Comparison of ENCODE assay signal across 11 cellular contexts in the genomic region with DNA sequence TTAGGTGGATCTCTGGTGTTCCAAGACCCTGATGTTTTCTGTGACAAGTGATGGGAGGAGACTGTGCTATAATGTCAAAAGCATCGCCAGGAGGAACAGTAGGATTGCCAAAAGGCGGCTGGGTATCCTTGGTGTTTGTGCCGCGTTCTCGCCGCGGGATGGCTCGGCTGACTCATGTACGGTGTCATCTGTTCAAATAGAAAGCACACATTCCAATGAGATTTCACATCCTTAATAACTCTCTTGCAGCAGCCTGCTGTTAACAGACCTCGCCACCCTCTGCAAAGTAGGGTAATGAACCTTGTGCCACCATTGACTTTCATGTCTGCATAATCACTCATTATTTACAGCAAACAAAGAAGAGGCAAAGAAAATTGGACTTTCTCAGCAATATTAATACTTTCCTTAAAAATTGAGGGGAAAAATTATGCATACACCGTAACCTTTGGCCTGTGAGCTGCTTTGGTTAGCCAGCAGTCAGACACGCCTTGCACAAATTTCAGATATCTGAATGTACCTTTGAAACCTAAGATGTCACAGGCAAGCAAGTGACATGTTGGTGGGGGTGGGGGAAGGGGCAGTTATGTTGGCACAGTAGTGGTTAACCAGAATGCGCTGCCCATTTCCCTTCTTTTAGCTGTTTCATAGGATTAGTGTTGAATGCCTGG.
DNase-seq lines count a peak whose midpoint lies in the region; ATAC-seq and TF ChIP-seq lines count a peak whose summit lies in the region.
"Had no signal": no experiment of that assay in that cellular context is flagged by ENCODE, and none has a peak within 500 bp of the region (broad histone marks: within the 10 kb centered on the region; RNA-seq: fewer than 3 reads in every experiment).

No MANE protein-coding gene starts in this region.

- peak; percentile 38 for DNase-seq in left cardiac atrium
- DNase-seq in Right ventricle myocardium inferior (ENCODE audit: missing footprints) = no peak
- peak; percentile 44 to 51 for DNase-seq in PC-9
- no peak for DNase-seq in epithelial cell of proximal tubule (ENCODE audit: low read depth)
- peak; percentile 1 for DNase-seq in smooth muscle cell (lab: John Stamatoyannopoulos, UW; ENCODE audit: unreplicated experiment)
- no peak for DNase-seq in stimulated activated CD4-positive, alpha-beta T cell treated with anti-CD3 and anti-CD28 coated beads, Interleukin-2, amount 100 ng/mL, for 48 hours
- no peak for DNase-seq in effector memory CD8-positive, alpha-beta T cell
- DNase-seq: activated CD4-positive, alpha-beta T cell treated with anti-CD3 and anti-CD28 coated beads, Interleukin-2, amount 10 ng/mL, durations not matched to agents 7 days and 5 days; adrenal gland had no signal

- no peaks in the 10 kb centered on the region for H3K27me3 ChIP-seq in PC-9 (ENCODE audit: insufficient read depth, low read depth)
- H3K27me3 ChIP-seq in smooth muscle cell (ENCODE audit: low read depth) = no peaks in the 10 kb centered on the region
- H3K27me3 ChIP-seq: adrenal gland had no signal

- H3K4me3 ChIP-seq in PC-9 = no peak overlapping the region
- no peak overlapping the region for H3K4me3 ChIP-seq in epithelial cell of proximal tubule (ENCODE audit: low read depth, low read length)
- H3K4me3 ChIP-seq in smooth muscle cell = no peak overlapping the region
- H3K4me3 ChIP-seq: adrenal gland had no signal

- H3K4me1 Mint-ChIP-seq in effector memory CD8-positive, alpha-beta T cell (ENCODE audit: low read depth in 2 of 2) = no peaks in the 10 kb centered on the region
- H3K4me1 Mint-ChIP-seq: activated CD4-positive, alpha-beta T cell treated with anti-CD3 and anti-CD28 coated beads, Interleukin-2, amount 10 ng/mL, durations not matched to agents 7 days and 5 days; B cell had no signal

- H3K27ac Mint-ChIP-seq in effector memory CD8-positive, alpha-beta T cell = no peak overlapping the region
- H3K27ac Mint-ChIP-seq: activated CD4-positive, alpha-beta T cell treated with anti-CD3 and anti-CD28 coated beads, Interleukin-2, amount 10 ng/mL, durations not matched to agents 7 days and 5 days; B cell had no signal

- H2AFZ ChIP-seq in PC-9 (no peak overlapping the region), smooth muscle cell (ENCODE audit: low read depth) (no peak overlapping the region)

- 30% methylated on average over 13 of the region's 13 CpGs for WGBS in smooth muscle cell (ENCODE audit: low lambda C conversion rate)

- H3K79me2 ChIP-seq in PC-9 (ENCODE audit: low read depth) = peaks cover 34% of the 10 kb centered on the region
- no peaks in the 10 kb centered on the region for H3K79me2 ChIP-seq in smooth muscle cell (ENCODE audit: low read depth)

- intact Hi-C loops in left cardiac atrium (cut with DNase I) = loop anchor here in 1 of 2 donors (5.0 to 10.0 kb wide), 2 partner anchors 193 to 291 kb away; partner anchors contain the start of gene EFNA5
- intact Hi-C loops in Right ventricle myocardium inferior (cut with DNase I) = no loop called here
- intact Hi-C loops in PC-9 (cut with micrococcal nuclease; ENCODE audit: unreplicated experiment) = no loop called here

- H3K4me1 ChIP-seq in PC-9 (replicated peaks; ENCODE audit: insufficient read depth) = peaks cover 33% of the 10 kb centered on the region
- H3K4me1 ChIP-seq in smooth muscle cell (ENCODE audit: low read depth) = no peaks in the 10 kb centered on the region
- H3K4me1 ChIP-seq: adrenal gland had no signal

- H3K9ac ChIP-seq in smooth muscle cell (ENCODE audit: low read depth) = no peak overlapping the region

- H3K9me3 ChIP-seq in PC-9 (ENCODE audit: insufficient read depth, low read depth) (no peaks in the 10 kb centered on the region), smooth muscle cell (replicated peaks; ENCODE audit: low read depth) (no peaks in the 10 kb centered on the region)
- H3K9me3 ChIP-seq: adrenal gland had no signal

- TF ChIP-seq CTCF in PC-9 (conservative IDR thresholded peaks at IDR 0.05) (no peak), epithelial cell of proximal tubule (conservative IDR thresholded peaks at IDR 0.05; ENCODE audit: low read depth, low read length) (peak; percentile 4), smooth muscle cell (IDR thresholded peaks at IDR 0.05; ENCODE audit: borderline replicate concordance, insufficient read depth, poor library complexity, severe bottlenecking) (no peak)

- BruUV-seq in PC-9 (replicated peaks; lab: Mats Ljungman, UMichigan) = no TSS peak

- ATAC-seq in left cardiac atrium (peak; percentile 81 to 92), Right ventricle myocardium inferior (no peak), GM18873 (IDR thresholded peaks at IDR 0.05; ENCODE audit: low FRiP score, unreplicated experiment) (no peak)
- ATAC-seq in effector memory CD8-positive, alpha-beta T cell (replicated peaks) = no peak

- H3K4me2 ChIP-seq in PC-9 (peak overlapping the region; percentile 23), smooth muscle cell (no peak overlapping the region)

- H3F3A ChIP-seq in PC-9 (ENCODE audit: insufficient read depth, low read depth) = peaks cover 10% of the 10 kb centered on the region
- peaks cover 3% of the 10 kb centered on the region for H3F3A ChIP-seq in smooth muscle cell (ENCODE audit: low read depth)

- no peak overlapping the region for H3K4me3 Mint-ChIP-seq in effector memory CD8-positive, alpha-beta T cell
- H3K4me3 Mint-ChIP-seq: activated CD4-positive, alpha-beta T cell treated with anti-CD3 and anti-CD28 coated beads, Interleukin-2, amount 10 ng/mL, durations not matched to agents 7 days and 5 days; B cell had no signal

- POLR2A ChIA-PET in PC-9 (lab: Charles Lee; ENCODE audit: unreplicated experiment) = no interaction called here

- no peaks in the 10 kb centered on the region for H3K36me3 Mint-ChIP-seq in effector memory CD8-positive, alpha-beta T cell (ENCODE audit: insufficient read depth)

- H3K27ac ChIP-seq in PC-9 = peak overlapping the region; percentile 24; the same call in 1 of the 2 replicates
- no peak overlapping the region for H3K27ac ChIP-seq in smooth muscle cell (ENCODE audit: low read depth)
- H3K27ac ChIP-seq: adrenal gland had no signal

- CTCF ChIA-PET in PC-9 (lab: Charles Lee) = interaction anchor here (0.7 kb wide), 1 partner anchor 73 kb away, joined by 3 read pairs; no protein-coding TSS in a partner anchor

- no peaks in the 10 kb centered on the region for H3K9me3 Mint-ChIP-seq in effector memory CD8-positive, alpha-beta T cell
- H3K9me3 Mint-ChIP-seq: activated CD4-positive, alpha-beta T cell treated with anti-CD3 and anti-CD28 coated beads, Interleukin-2, amount 10 ng/mL, durations not matched to agents 7 days and 5 days had no signal

- H3K27me3 Mint-ChIP-seq in effector memory CD8-positive, alpha-beta T cell = peaks cover 0 to 5% of the 10 kb centered on the region in 2 donors
- H3K27me3 Mint-ChIP-seq: B cell had no signal

- no peaks in the 10 kb centered on the region for H3K9me2 ChIP-seq in PC-9 (ENCODE audit: insufficient read depth)

- H3K36me3 ChIP-seq in PC-9 (ENCODE audit: low read depth) = peaks cover 21% of the 10 kb centered on the region; the same call in 1 of the 2 replicates
- H3K36me3 ChIP-seq in smooth muscle cell (ENCODE audit: low read depth) = no peaks in the 10 kb centered on the region
- H3K36me3 ChIP-seq: adrenal gland had no signal

- H4K20me1 ChIP-seq in PC-9 (ENCODE audit: insufficient read depth) (no peaks in the 10 kb centered on the region), smooth muscle cell (ENCODE audit: low read depth) (no peaks in the 10 kb centered on the region)

Comparison
In these comparisons a context has a peak if more than half of its experiments do, and no peak if none do; other contexts are left out.
1. ATAC-seq: peak in left cardiac atrium (2 of 2); none in Right ventricle myocardium inferior (single experiment), effector memory CD8-positive, alpha-beta T cell (single experiment) and GM18873 (single experiment).
2. DNase-seq: peak in left cardiac atrium (single experiment), PC-9 (2 of 2) and smooth muscle cell (single experiment); none in Right ventricle myocardium inferior (single experiment), epithelial cell of proximal tubule (single experiment), stimulated activated CD4-positive, alpha-beta T cell treated with anti-CD3 and anti-CD28 coated beads, Interleukin-2, amount 100 ng/mL, for 48 hours (0 of 2) and effector memory CD8-positive, alpha-beta T cell (0 of 3).